ENCODE assay signal across 11 cellular contexts in the genomic region with DNA sequence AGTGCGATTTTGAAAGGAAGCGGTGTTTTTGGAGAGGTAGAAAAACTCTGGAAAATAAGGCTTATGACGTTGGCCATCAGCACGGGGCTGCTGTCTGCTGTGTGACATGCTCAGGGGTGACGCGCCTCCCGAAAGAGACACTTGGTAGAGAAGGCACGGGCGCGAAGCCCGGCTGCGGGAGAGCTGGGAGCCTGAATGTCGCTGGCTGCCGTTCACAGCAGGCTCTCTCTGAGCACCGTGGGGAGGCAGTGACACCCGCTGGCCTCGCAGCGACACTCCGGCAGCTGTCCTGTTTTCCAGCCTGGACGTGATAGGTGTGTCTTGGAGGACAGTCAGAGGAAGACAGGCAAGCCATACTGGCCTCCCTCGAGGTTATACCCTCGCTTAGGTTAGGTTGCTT.
A peak's percentile ranks its signal among the peaks of the same experiment; 100 is the strongest.
DNase-seq lines count a peak whose midpoint lies in the region; ATAC-seq and TF ChIP-seq lines count a peak whose summit lies in the region.
"Had no signal": no experiment of that assay in that cellular context is flagged by ENCODE, and none has a peak within 500 bp of the region (broad histone marks: within the 10 kb centered on the region; RNA-seq: fewer than 3 reads in every experiment).

No MANE protein-coding gene starts in this region.

- CTCF ChIA-PET in SK-N-SH (lab: Yijun Ruan, JAX) = interaction anchor here (0.5 to 2.1 kb wide), 47 partner anchors 9 to 1480 kb away, joined by 3 to 22 read pairs (median 4); no protein-coding TSS in a partner anchor
- CTCF ChIA-PET in activated CD4-positive, alpha-beta memory T cell treated with anti-CD3 and anti-CD28 coated beads for 36 hours (lab: Charles Lee) = no interaction called here

- no peak overlapping the region for H3K4me3 Mint-ChIP-seq in activated CD4-positive, alpha-beta memory T cell treated with anti-CD3 and anti-CD28 coated beads for 36 hours

- H3K4me1 Mint-ChIP-seq in activated CD4-positive, alpha-beta memory T cell treated with anti-CD3 and anti-CD28 coated beads for 36 hours (ENCODE audit: low read depth) = no peaks in the 10 kb centered on the region

- H3K27ac ChIP-seq in SK-N-SH (ENCODE audit: low read depth in 2 of 2, low read length in 1 of 2) (no peak overlapping the region), upper lobe of left lung (no peak overlapping the region)
- H3K27ac ChIP-seq: esophagus muscularis mucosa had no signal

- H3K27me3 Mint-ChIP-seq in activated CD4-positive, alpha-beta memory T cell treated with anti-CD3 and anti-CD28 coated beads for 36 hours = no peaks in the 10 kb centered on the region

- TF ChIP-seq EP300 in SK-N-SH (IDR thresholded peaks at IDR 0.05; ENCODE audit: borderline replicate concordance in 1 of 2, low read depth in 1 of 2, low read length in 1 of 2) (no peak), upper lobe of left lung (IDR thresholded peaks at IDR 0.05) (no peak)

- H3K9me3 ChIP-seq in SK-N-SH (no peaks in the 10 kb centered on the region), upper lobe of left lung (no peaks in the 10 kb centered on the region)
- H3K9me3 ChIP-seq: esophagus muscularis mucosa had no signal

- ATAC-seq in SK-N-SH treated with all-trans-retinoic acid at 6 μM for 48 hours = no peak
- ATAC-seq in upper lobe of left lung (ENCODE audit: low FRiP score in 2 of 2) = no peak

- H3K4me3 ChIP-seq in SK-N-SH (ENCODE audit: low read depth in 2 of 2, low read length in 1 of 2) (no peak overlapping the region; a peak in 1 of 4 replicates), upper lobe of left lung (no peak overlapping the region)
- H3K4me3 ChIP-seq: esophagus muscularis mucosa had no signal

- H4K20me1 ChIP-seq in SK-N-SH (ENCODE audit: insufficient read depth) = no peaks in the 10 kb centered on the region

- no peak overlapping the region for H2AFZ ChIP-seq in SK-N-SH (ENCODE audit: low read depth)

- H3K9me2 ChIP-seq in SK-N-SH = no peaks in the 10 kb centered on the region

- peak; percentile 80 for DNase-seq in SK-N-SH
- DNase-seq in RPMI8226 = peak; percentile 50
- DNase-seq in left kidney (ENCODE audit: low read depth, low spot score) = peak; percentile 81
- peak; percentile 21 to 74 for DNase-seq in upper lobe of left lung
- no peak for DNase-seq in activated CD4-positive, alpha-beta memory T cell treated with anti-CD3 and anti-CD28 coated beads for 36 hours
- no peak for DNase-seq in MV-4-11 (lab: John Stamatoyannopoulos, UW)
- no peak for DNase-seq in NCI-H226
- DNase-seq: NCI-H446 treated with DMSO at 0.1 percent for 48 hours, T-helper 1 cell had no signal

- no peak overlapping the region for H3K4me2 ChIP-seq in SK-N-SH

- no peaks in the 10 kb centered on the region for H3K79me2 ChIP-seq in SK-N-SH (ENCODE audit: insufficient read depth)

- peaks cover 11% of the 10 kb centered on the region for H3K9me3 Mint-ChIP-seq in activated CD4-positive, alpha-beta memory T cell treated with anti-CD3 and anti-CD28 coated beads for 36 hours

- 14% methylated on average over 15 of the region's 22 CpGs for WGBS in SK-N-SH (ENCODE audit: low lambda C conversion rate)
- 26 to 34% methylated on average over 13 to 17 of the region's 22 CpGs for WGBS in upper lobe of left lung, 2 donors

- no peak overlapping the region for H3K9ac ChIP-seq in SK-N-SH

- H3K27ac Mint-ChIP-seq in activated CD4-positive, alpha-beta memory T cell treated with anti-CD3 and anti-CD28 coated beads for 36 hours = no peak overlapping the region

- H3K27me3 ChIP-seq in SK-N-SH (ENCODE audit: insufficient read depth) (no peaks in the 10 kb centered on the region), upper lobe of left lung (peaks cover 0 to 3% (median 0%) of the 10 kb centered on the region in 4 donors)
- H3K27me3 ChIP-seq: esophagus muscularis mucosa had no signal

- H3K36me3 ChIP-seq in SK-N-SH (replicated peaks in 1 of 2; ENCODE audit: control insufficient read depth in 1 of 2, insufficient read depth in 2 of 2, low read length in 1 of 2) (no peaks in the 10 kb centered on the region), upper lobe of left lung (no peaks in the 10 kb centered on the region)
- H3K36me3 ChIP-seq: esophagus muscularis mucosa had no signal

- TF ChIP-seq CTCF in SK-N-SH (IDR thresholded peaks at IDR 0.05) (no peak), upper lobe of left lung (IDR thresholded peaks at IDR 0.05) (no peak)

- H3K36me3 Mint-ChIP-seq in activated CD4-positive, alpha-beta memory T cell treated with anti-CD3 and anti-CD28 coated beads for 36 hours = no peaks in the 10 kb centered on the region

- TF ChIP-seq POLR2A in upper lobe of left lung (IDR thresholded peaks at IDR 0.05) = no peak

- intact Hi-C loops in activated CD4-positive, alpha-beta memory T cell treated with anti-CD3 and anti-CD28 coated beads for 36 hours (cut with micrococcal nuclease) = no loop called here

- H3K4me1 ChIP-seq in SK-N-SH (ENCODE audit: control insufficient read depth in 1 of 2, insufficient read depth in 2 of 2, low read depth in 1 of 2, low read length in 1 of 2) (peaks cover 0 to 6% of the 10 kb centered on the region in 2 experiments; a peak in 1 of 4 replicates), upper lobe of left lung (no peaks in the 10 kb centered on the region)
- H3K4me1 ChIP-seq: esophagus muscularis mucosa had no signal

- POLR2A ChIA-PET in SK-N-SH (lab: Yijun Ruan, JAX) = no interaction called here
- POLR2A ChIA-PET in activated CD4-positive, alpha-beta memory T cell treated with anti-CD3 and anti-CD28 coated beads for 36 hours (lab: Charles Lee) = no interaction called here

- peak; percentile 92 for TF ChIP-seq RAD21 in SK-N-SH (IDR thresholded peaks at IDR 0.05; ENCODE audit: low read length)

- H3F3A ChIP-seq in SK-N-SH (replicated peaks; ENCODE audit: insufficient read depth) = no peaks in the 10 kb centered on the region

TF ChIP-seq in SK-N-SH, 30 proteins besides CTCF, POLR2A, EP300 and RAD21:
- TF ChIP-seq CHD2 (IDR thresholded peaks at IDR 0.05; ENCODE audit: low read length, partially characterized antibody) (no peak), SMC3 (IDR thresholded peaks at IDR 0.05; ENCODE audit: low read depth, low read length) (peak; percentile 72)

TF ChIP-seq in SK-N-SH treated with all-trans-retinoic acid at 6 μM for 48 hours, 23 proteins besides CTCF, POLR2A, EP300 and RAD21:
- no peak for TF ChIP-seq TCF4 (CRISPR knock-in tag; IDR thresholded peaks at IDR 0.05; ENCODE audit: borderline replicate concordance)

Comparison
In these comparisons a context has a peak if more than half of its experiments do, and no peak if none do; other contexts are left out.
1. DNase-seq: peak in SK-N-SH (single experiment), RPMI8226 (single experiment), left kidney (single experiment) and upper lobe of left lung (2 of 2); none in activated CD4-positive, alpha-beta memory T cell treated with anti-CD3 and anti-CD28 coated beads for 36 hours (single experiment), MV-4-11 (single experiment) and NCI-H226 (single experiment).